In the genomic region with DNA sequence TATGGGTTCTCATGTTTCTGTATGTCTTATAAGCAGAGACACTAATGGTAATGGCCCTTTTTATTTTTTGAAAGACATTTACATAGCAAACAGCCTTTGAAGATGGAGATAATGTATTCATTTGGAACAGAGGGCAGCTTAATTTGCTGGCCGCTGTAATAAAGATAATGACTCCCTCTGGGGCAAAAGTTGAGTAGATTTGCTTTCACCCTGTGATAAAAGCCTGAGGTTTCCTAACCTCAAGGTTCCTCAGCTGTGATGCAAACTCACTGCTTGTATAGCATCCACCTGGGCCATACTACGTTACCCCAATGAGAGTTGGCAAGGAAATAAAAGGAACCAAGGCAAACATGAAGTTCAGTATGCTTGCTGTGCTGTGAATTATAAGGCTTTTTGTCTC, we compare ENCODE assay signal across 18 cellular contexts. TPM values are rescaled to one million over a fixed set of nuclear protein-coding genes. Genes with fewer than 3 reads are reported as not detected.
A peak's percentile ranks its signal among the peaks of the same experiment; 100 is the strongest.
DNase-seq lines count a peak whose midpoint lies in the region; ATAC-seq lines count a peak whose summit lies in the region.
"Had no signal": no experiment of that assay in that cellular context is flagged by ENCODE, and none has a peak within 500 bp of the region (broad histone marks: within the 10 kb centered on the region; RNA-seq: fewer than 3 reads in every experiment).

No MANE protein-coding gene starts in this region.

- H2AFZ ChIP-seq in mesenchymal stem cell (ENCODE audit: low read depth, low read length) = no peak overlapping the region
- H2AFZ ChIP-seq: GM23338 had no signal

- H3K4me1 ChIP-seq in mesenchymal stem cell (ENCODE audit: control insufficient read depth, insufficient read depth, low read depth, low read length) = no peaks in the 10 kb centered on the region

- peaks cover 0 to 5% of the 10 kb centered on the region in 2 donors for H3K9me3 Mint-ChIP-seq in stimulated activated naive CD8-positive, alpha-beta T cell treated with anti-CD3 and anti-CD28 coated beads, Interleukin-15, amount 100 ng/mL, for 72 hours

- 85% methylated on average over 2 of the region's 2 CpGs for WGBS in mesenchymal stem cell

- H3K4me3 Mint-ChIP-seq in stimulated activated naive CD8-positive, alpha-beta T cell treated with anti-CD3 and anti-CD28 coated beads, Interleukin-15, amount 100 ng/mL, for 72 hours = no peak overlapping the region
- H3K4me3 Mint-ChIP-seq: GM23338 had no signal

- ATAC-seq in stimulated activated naive CD8-positive, alpha-beta T cell treated with anti-CD3 and anti-CD28 coated beads, Interleukin-15, amount 100 ng/mL, for 72 hours = no peak
- ATAC-seq: GM23338, HCT116, K562 had no signal

- H3K4me1 Mint-ChIP-seq in stimulated activated naive CD8-positive, alpha-beta T cell treated with anti-CD3 and anti-CD28 coated beads, Interleukin-15, amount 100 ng/mL, for 72 hours = peaks cover 25% of the 10 kb centered on the region

- H3K9me3 ChIP-seq in mesenchymal stem cell (ENCODE audit: control insufficient read depth, low read length) = no peaks in the 10 kb centered on the region

- no peak overlapping the region for H3K27ac ChIP-seq in mesenchymal stem cell (ENCODE audit: low read length, poor library complexity, severe bottlenecking)
- H3K27ac ChIP-seq: C4-2B had no signal

- H3K27me3 Mint-ChIP-seq in stimulated activated naive CD8-positive, alpha-beta T cell treated with anti-CD3 and anti-CD28 coated beads, Interleukin-15, amount 100 ng/mL, for 72 hours = peaks cover 2% of the 10 kb centered on the region

- H2AK5ac ChIP-seq in mesenchymal stem cell (ENCODE audit: low read length, severe bottlenecking) = peak overlapping the region; percentile 35

- H3K27me3 ChIP-seq in mesenchymal stem cell (ENCODE audit: control insufficient read depth in 1 of 2, insufficient read depth in 1 of 2, low read length in 2 of 2) = peaks cover 0 to 19% of the 10 kb centered on the region in 2 experiments

- H3K14ac ChIP-seq in mesenchymal stem cell (ENCODE audit: low read length in 2 of 2) = no peak overlapping the region

- no peak overlapping the region for H3K23ac ChIP-seq in mesenchymal stem cell (ENCODE audit: low read length in 2 of 2)

- H3K27ac Mint-ChIP-seq in stimulated activated naive CD8-positive, alpha-beta T cell treated with anti-CD3 and anti-CD28 coated beads, Interleukin-15, amount 100 ng/mL, for 72 hours = no peak overlapping the region
- H3K27ac Mint-ChIP-seq: GM23338 had no signal

- no peak overlapping the region for H3K4me2 ChIP-seq in mesenchymal stem cell (ENCODE audit: low read length, poor library complexity, severe bottlenecking)
- H3K4me2 ChIP-seq: GM23338 had no signal

- no peaks in the 10 kb centered on the region for H3K79me1 ChIP-seq in mesenchymal stem cell (replicated peaks; ENCODE audit: low read length, poor library complexity, severe bottlenecking)

- no peak overlapping the region for H2BK5ac ChIP-seq in mesenchymal stem cell (ENCODE audit: low read depth, low read length, poor library complexity, severe bottlenecking)

- H2BK12ac ChIP-seq in mesenchymal stem cell (ENCODE audit: low read length in 2 of 2) = no peak overlapping the region

- no peak overlapping the region for H4K8ac ChIP-seq in mesenchymal stem cell (ENCODE audit: low read length)

- DNase-seq in DMS153 (lab: John Stamatoyannopoulos, UW) (peak; percentile 85), NCI-H1105 (lab: John Stamatoyannopoulos, UW) (peak; percentile 63), NCI-H526 (lab: John Stamatoyannopoulos, UW) (peak; percentile 56 to 57), mesenchymal stem cell (no peak), iPS-NIHi11 (ENCODE audit: low spot score) (no peak), putamen (ENCODE audit: low spot score) (no peak)
- DNase-seq in stimulated activated naive CD8-positive, alpha-beta T cell treated with anti-CD3 and anti-CD28 coated beads, Interleukin-15, amount 100 ng/mL, for 72 hours = no peak
- DNase-seq: ACHN, AML-193, GDM1, NCI-H2171 treated with DMSO at 0.1 percent for 48 hours, NCI-H446, NCI-H82, T1000 had no signal

- H3K4ac ChIP-seq in mesenchymal stem cell (ENCODE audit: low read depth in 1 of 2, low read length in 2 of 2) = no peak overlapping the region

- no peak overlapping the region for H2BK15ac ChIP-seq in mesenchymal stem cell (ENCODE audit: low read depth, poor library complexity, severe bottlenecking)

- no peak overlapping the region for H3K9ac ChIP-seq in mesenchymal stem cell (ENCODE audit: low read length)

- H2BK120ac ChIP-seq in mesenchymal stem cell (ENCODE audit: low read depth, low read length) = no peak overlapping the region

- no peak overlapping the region for H3K4me3 ChIP-seq in mesenchymal stem cell (ENCODE audit: insufficient read depth in 1 of 2, low read depth in 1 of 2, low read length in 2 of 2)
- H3K4me3 ChIP-seq: GM23338, K562 had no signal

- no peaks in the 10 kb centered on the region for H3K36me3 ChIP-seq in mesenchymal stem cell (ENCODE audit: control insufficient read depth in 1 of 2, insufficient read depth in 2 of 2, low read depth in 1 of 2, low read length in 2 of 2)

- H4K91ac ChIP-seq in mesenchymal stem cell (ENCODE audit: low read length) = no peak overlapping the region

- H3K18ac ChIP-seq in mesenchymal stem cell (ENCODE audit: low read depth in 1 of 2, low read length in 2 of 2) = no peak overlapping the region

RNA-seq across cellular contexts. Expression of gene TEX51, which starts 54.8 kb away (rescaled TPM):
- not detected for polyA plus RNA-seq in mesenchymal stem cell (2013, experiment 1 of 2)
- not detected for polyA plus RNA-seq in mesenchymal stem cell (2013, experiment 2 of 2)
- polyA plus RNA-seq: GM23338, K562 had no signal

Comparison
In these comparisons a context has a peak if more than half of its experiments do, and no peak if none do; other contexts are left out.
1. DNase-seq: peak in DMS153 (single experiment), NCI-H1105 (single experiment) and NCI-H526 (2 of 2); none in mesenchymal stem cell (single experiment), iPS-NIHi11 (single experiment), putamen (single experiment) and stimulated activated naive CD8-positive, alpha-beta T cell treated with anti-CD3 and anti-CD28 coated beads, Interleukin-15, amount 100 ng/mL, for 72 hours (0 of 2).